ENCODE assay signal across 8 cellular contexts in genomic region chr3:45978348-45978747, GRCh38.
DNase-seq lines count a peak whose midpoint lies in the region; ATAC-seq lines count a peak whose summit lies in the region.

No MANE protein-coding gene starts in this region.

- ATAC-seq in HG03460 (IDR thresholded peaks at IDR 0.05; ENCODE audit: unreplicated experiment) (no peak), GM18858 (IDR thresholded peaks at IDR 0.05; ENCODE audit: unreplicated experiment) (no peak)

- DNase-seq in NCI-H146 treated with DMSO at 0.1 percent for 48 hours (lab: John Stamatoyannopoulos, UW; ENCODE audit: unreplicated experiment) (peak; percentile 2), kidney glomerular epithelial cell (lab: John Stamatoyannopoulos, UW) (no peak), AML-193 (lab: John Stamatoyannopoulos, UW) (no peak)
- peak; percentile 19 for DNase-seq in activated CD4-positive, CD25-positive, alpha-beta regulatory T cell treated with anti-CD3 and anti-CD28 coated beads, Interleukin-2, amount 50 U/mL, for 16 hours (ENCODE audit: low read depth, low spot score)
- DNase-seq in central memory CD4-positive, alpha-beta T cell: peak; percentile 40
- DNase-seq in stimulated activated CD4-positive, alpha-beta T cell treated with anti-CD3 and anti-CD28 coated beads, Interleukin-4, amount 100 ng/mL, for 1 hour: peak; percentile 37

Comparison
In these comparisons a context has a peak if more than half of its experiments do, and no peak if none do; other contexts are left out.
1. DNase-seq: peak in NCI-H146 treated with DMSO at 0.1 percent for 48 hours (single experiment), activated CD4-positive, CD25-positive, alpha-beta regulatory T cell treated with anti-CD3 and anti-CD28 coated beads, Interleukin-2, amount 50 U/mL, for 16 hours (single experiment), central memory CD4-positive, alpha-beta T cell (single experiment) and stimulated activated CD4-positive, alpha-beta T cell treated with anti-CD3 and anti-CD28 coated beads, Interleukin-4, amount 100 ng/mL, for 1 hour (single experiment); none in kidney glomerular epithelial cell (single experiment) and AML-193 (0 of 2).